ENCODE assay signal across 20 cellular contexts in the genomic region with DNA sequence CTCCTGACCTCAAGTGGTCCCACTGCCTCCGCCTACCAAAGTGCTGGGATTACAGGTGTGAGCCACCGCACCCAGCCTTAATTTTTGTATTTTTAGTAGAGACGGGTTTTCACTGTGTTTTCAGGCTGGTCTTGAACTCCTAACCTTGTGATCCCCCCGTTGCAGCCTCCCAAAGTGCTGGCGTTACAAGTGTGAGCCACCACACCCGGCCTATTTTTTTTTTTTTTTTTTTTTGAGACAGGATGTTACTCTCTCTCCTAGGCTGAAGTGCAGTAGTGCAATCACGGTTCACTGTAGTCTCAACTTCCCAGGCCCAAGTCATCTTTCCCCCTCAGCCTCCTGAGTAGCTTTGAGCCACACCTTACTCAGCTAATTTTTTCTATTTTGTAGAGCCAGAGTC. TPM values are rescaled to one million over a fixed set of nuclear protein-coding genes. Genes with fewer than 3 reads are reported as not detected.
A peak's percentile ranks its signal among the peaks of the same experiment; 100 is the strongest.
DNase-seq lines count a peak whose midpoint lies in the region; ATAC-seq, FAIRE-seq and TF ChIP-seq lines count a peak whose summit lies in the region.
"Had no signal": no experiment of that assay in that cellular context is flagged by ENCODE, and none has a peak within 500 bp of the region (broad histone marks: within the 10 kb centered on the region; RNA-seq: fewer than 3 reads in every experiment).

No MANE protein-coding gene starts in this region.

- H3K79me2 ChIP-seq in K562 (ENCODE audit: control insufficient read depth, insufficient read depth, low read length), result peaks cover 30% of the 10 kb centered on the region
- peaks cover 35% of the 10 kb centered on the region for H3K79me2 ChIP-seq in osteoblast (ENCODE audit: insufficient read depth, low read length)

- H3K36me3 ChIP-seq in CD4-positive, CD25-positive, alpha-beta regulatory T cell (ENCODE audit: control insufficient read depth, insufficient read depth, low read length), result no peaks in the 10 kb centered on the region
- no peaks in the 10 kb centered on the region for H3K36me3 ChIP-seq in K562 (ENCODE audit: control insufficient read depth, insufficient read depth, low read length)
- H3K36me3 ChIP-seq in osteoblast (ENCODE audit: insufficient read depth, low read length), result no peaks in the 10 kb centered on the region
- H3K36me3 ChIP-seq: Peyer's patch had no signal

- H3K4me3 Mint-ChIP-seq in activated CD8-positive, alpha-beta T cell treated with anti-CD3 and anti-CD28 coated beads, Interleukin-2, amount 10 ng/mL, durations not matched to agents 7 days and 5 days, result peak overlapping the region; percentile 0
- no peak overlapping the region for H3K4me3 Mint-ChIP-seq in activated CD8-positive, alpha-beta T cell treated with anti-CD3 and anti-CD28 coated beads for 36 hours
- peak overlapping the region in 3 of 4 donors; percentile 36 to 84 (median 53) for H3K4me3 Mint-ChIP-seq in CD4-positive, CD25-positive, alpha-beta regulatory T cell
- H3K4me3 Mint-ChIP-seq in natural killer cell treated with Interleukin-12 subunit alpha and Interleukin-12 subunit beta and Interleukin-15 and Interleukin-18, amount 100 ng/mL, for 72 hours, result peak overlapping the region; percentile 56

- TF ChIP-seq CTCF in activated CD8-positive, alpha-beta T cell treated with anti-CD3 and anti-CD28 coated beads for 36 hours (IDR thresholded peaks at IDR 0.05), result no peak
- TF ChIP-seq CTCF in K562 (IDR thresholded peaks at IDR 0.05 in 2 of 3, conservative IDR thresholded peaks at IDR 0.05 in 1 of 3; ENCODE audit: insufficient read depth in 2 of 3, low read depth in 1 of 3, low read length in 3 of 3), result no peak
- no peak for TF ChIP-seq CTCF in osteoblast (IDR thresholded peaks at IDR 0.05; ENCODE audit: extremely low read depth, low read depth, low read length)

- FAIRE-seq in K562 (lab: Jason Lieb, UNC), result no peak
- FAIRE-seq: A549, GM12892, H1 had no signal

- no TSS peak for BruUV-seq in K562 (replicated peaks; lab: Mats Ljungman, UMichigan)

- in situ Hi-C loops in K562 (cut with MboI), result no loop called here

- H3K9me1 ChIP-seq in K562 (ENCODE audit: control insufficient read depth, insufficient read depth, low read length), result no peaks in the 10 kb centered on the region

- H2AFZ ChIP-seq in K562 (ENCODE audit: low read depth, low read length) (no peak overlapping the region), osteoblast (ENCODE audit: low read length) (no peak overlapping the region)

- TF ChIP-seq EP300 in K562 (IDR thresholded peaks at IDR 0.05; ENCODE audit: low read length), result no peak

- H3K36me3 Mint-ChIP-seq in activated CD8-positive, alpha-beta T cell treated with anti-CD3 and anti-CD28 coated beads, Interleukin-2, amount 10 ng/mL, durations not matched to agents 7 days and 5 days (ENCODE audit: low read depth), result peaks cover 16% of the 10 kb centered on the region
- peaks cover 7% of the 10 kb centered on the region for H3K36me3 Mint-ChIP-seq in activated CD8-positive, alpha-beta T cell treated with anti-CD3 and anti-CD28 coated beads for 36 hours (ENCODE audit: low read depth)
- no peaks in the 10 kb centered on the region for H3K36me3 Mint-ChIP-seq in CD4-positive, CD25-positive, alpha-beta regulatory T cell
- H3K36me3 Mint-ChIP-seq in natural killer cell treated with Interleukin-12 subunit alpha and Interleukin-12 subunit beta and Interleukin-15 and Interleukin-18, amount 100 ng/mL, for 72 hours, result peaks cover 11% of the 10 kb centered on the region

- H3K4me2 ChIP-seq in K562 (ENCODE audit: insufficient read depth, low read length), result no peak overlapping the region
- no peak overlapping the region for H3K4me2 ChIP-seq in osteoblast (ENCODE audit: insufficient read depth, low read length)
- H3K4me2 ChIP-seq: A549 had no signal

- H3K9me3 ChIP-seq in CD4-positive, CD25-positive, alpha-beta regulatory T cell (ENCODE audit: control insufficient read depth in 2 of 2, low read length in 2 of 2), result no peaks in the 10 kb centered on the region
- H3K9me3 ChIP-seq in K562 (replicated peaks; ENCODE audit: control insufficient read depth, insufficient read depth, low read depth, low read length) (0 out of 2 replicates have a peak, but pooled peaks cover 3% of the 10 kb centered on the region), osteoblast (ENCODE audit: low read depth, low read length) (no peaks in the 10 kb centered on the region)
- H3K9me3 ChIP-seq: A549, Caco-2, Peyer's patch had no signal

- CTCF ChIA-PET in activated CD8-positive, alpha-beta T cell treated with anti-CD3 and anti-CD28 coated beads, Interleukin-2, amount 10 ng/mL, durations not matched to agents 7 days and 5 days (lab: Charles Lee), result interaction anchor here (0.8 to 1.1 kb wide), 2 partner anchors 9 to 24 kb away, joined by 3 to 4 read pairs; no protein-coding TSS in a partner anchor
- CTCF ChIA-PET in activated CD8-positive, alpha-beta T cell treated with anti-CD3 and anti-CD28 coated beads for 36 hours (lab: Charles Lee), result interaction anchor here (1.0 to 2.2 kb wide), 2 partner anchors 25 to 79 kb away, joined by 3 to 6 read pairs; no protein-coding TSS in a partner anchor
- CTCF ChIA-PET in K562 (lab: Yijun Ruan, JAX; ENCODE audit: low intra/inter-chr PET ratio), result interaction anchor here (0.6 kb wide), 1 partner anchor 262 kb away, joined by 4 read pairs; no protein-coding TSS in a partner anchor

- ATAC-seq in activated CD8-positive, alpha-beta T cell treated with anti-CD3 and anti-CD28 coated beads, Interleukin-2, amount 10 ng/mL, durations not matched to agents 7 days and 5 days, result no peak
- no peak for ATAC-seq in activated CD8-positive, alpha-beta T cell treated with anti-CD3 and anti-CD28 coated beads for 36 hours
- ATAC-seq in CD4-positive, CD25-positive, alpha-beta regulatory T cell (ENCODE audit: low read depth in 2 of 2), result no peak
- ATAC-seq in K562 (no peak), HG02840 (IDR thresholded peaks at IDR 0.05; ENCODE audit: low FRiP score, unreplicated experiment) (no peak), GM18502 (IDR thresholded peaks at IDR 0.05; ENCODE audit: poor library complexity, unreplicated experiment) (no peak)
- no peak for ATAC-seq in natural killer cell treated with Interleukin-12 subunit alpha and Interleukin-12 subunit beta and Interleukin-15 and Interleukin-18, amount 100 ng/mL, for 72 hours
- ATAC-seq: A549, Right ventricle myocardium inferior had no signal

- DNase-seq in activated CD8-positive, alpha-beta T cell treated with anti-CD3 and anti-CD28 coated beads, Interleukin-2, amount 10 ng/mL, durations not matched to agents 7 days and 5 days, result no peak
- no peak for DNase-seq in activated CD8-positive, alpha-beta T cell treated with anti-CD3 and anti-CD28 coated beads for 36 hours
- DNase-seq in CD4-positive, CD25-positive, alpha-beta regulatory T cell, result peak in 1 of 3 donors; percentile 52
- DNase-seq in K562 (ENCODE audit: extremely low read depth in 1 of 4, low spot score in 3 of 4) (no peak), osteoblast (ENCODE audit: insufficient read length, low spot score, missing footprints) (no peak)
- no peak for DNase-seq in natural killer cell treated with Interleukin-12 subunit alpha and Interleukin-12 subunit beta and Interleukin-15 and Interleukin-18, amount 100 ng/mL, for 72 hours (ENCODE audit: low spot score)
- DNase-seq: Caco-2, DMS153, NCI-H1048, NCI-H1436 treated with DMSO at 0.1 percent for 48 hours, NCI-H2081, NCI-H524, Peyer's patch had no signal

- peak overlapping the region; percentile 19 for H3K27ac Mint-ChIP-seq in activated CD8-positive, alpha-beta T cell treated with anti-CD3 and anti-CD28 coated beads, Interleukin-2, amount 10 ng/mL, durations not matched to agents 7 days and 5 days
- H3K27ac Mint-ChIP-seq in activated CD8-positive, alpha-beta T cell treated with anti-CD3 and anti-CD28 coated beads for 36 hours, result no peak overlapping the region
- no peak overlapping the region for H3K27ac Mint-ChIP-seq in CD4-positive, CD25-positive, alpha-beta regulatory T cell
- peak overlapping the region; percentile 45 to 83 for H3K27ac Mint-ChIP-seq in natural killer cell treated with Interleukin-12 subunit alpha and Interleukin-12 subunit beta and Interleukin-15 and Interleukin-18, amount 100 ng/mL, for 72 hours

- H3K4me3 ChIP-seq in CD4-positive, CD25-positive, alpha-beta regulatory T cell (ENCODE audit: low read depth, low read length), result no peak overlapping the region
- H3K4me3 ChIP-seq in K562, result no peak overlapping the region
- no peak overlapping the region for H3K4me3 ChIP-seq in osteoblast (ENCODE audit: insufficient read depth, low read length)
- H3K4me3 ChIP-seq: A549, Peyer's patch had no signal

- intact Hi-C loops in activated CD8-positive, alpha-beta T cell treated with anti-CD3 and anti-CD28 coated beads for 36 hours (cut with micrococcal nuclease), result no loop called here
- intact Hi-C loops in K562 (cut with micrococcal nuclease), result no loop called here

- H3K4me1 ChIP-seq in CD4-positive, CD25-positive, alpha-beta regulatory T cell (ENCODE audit: control insufficient read depth, insufficient read depth, low read length, poor library complexity, severe bottlenecking), result peaks cover 31% of the 10 kb centered on the region
- H3K4me1 ChIP-seq in K562 (replicated peaks in 1 of 2; ENCODE audit: control insufficient read depth in 2 of 2, insufficient read depth in 2 of 2, low read length in 2 of 2), result peaks cover 3 to 35% of the 10 kb centered on the region in 2 experiments; a peak in 3 of 5 replicates
- H3K4me1 ChIP-seq in osteoblast (ENCODE audit: insufficient read depth, low read length), result peaks cover 18% of the 10 kb centered on the region

- H3K27me3 Mint-ChIP-seq in activated CD8-positive, alpha-beta T cell treated with anti-CD3 and anti-CD28 coated beads, Interleukin-2, amount 10 ng/mL, durations not matched to agents 7 days and 5 days (ENCODE audit: low read depth), result no peaks in the 10 kb centered on the region
- H3K27me3 Mint-ChIP-seq in activated CD8-positive, alpha-beta T cell treated with anti-CD3 and anti-CD28 coated beads for 36 hours, result no peaks in the 10 kb centered on the region
- H3K27me3 Mint-ChIP-seq in CD4-positive, CD25-positive, alpha-beta regulatory T cell, result peaks cover 12% of the 10 kb centered on the region
- no peaks in the 10 kb centered on the region for H3K27me3 Mint-ChIP-seq in natural killer cell treated with Interleukin-12 subunit alpha and Interleukin-12 subunit beta and Interleukin-15 and Interleukin-18, amount 100 ng/mL, for 72 hours

- H3K27ac ChIP-seq in CD4-positive, CD25-positive, alpha-beta regulatory T cell (ENCODE audit: insufficient read depth, low read length, poor library complexity, severe bottlenecking), result no peak overlapping the region
- H3K27ac ChIP-seq in K562 (ENCODE audit: extremely low read depth, low read depth, low read length), result no peak overlapping the region
- no peak overlapping the region for H3K27ac ChIP-seq in osteoblast (ENCODE audit: low read depth, low read length)
- H3K27ac ChIP-seq: A549, C4-2B, Peyer's patch had no signal

- no peak overlapping the region for H3K9ac ChIP-seq in K562 (ENCODE audit: insufficient read depth in 1 of 2, low read depth in 2 of 2, low read length in 2 of 2)

- no peaks in the 10 kb centered on the region for H4K20me1 ChIP-seq in K562 (replicated peaks; ENCODE audit: control insufficient read depth, insufficient read depth, low read length)
- no peaks in the 10 kb centered on the region for H4K20me1 ChIP-seq in osteoblast (ENCODE audit: insufficient read depth, low read length)

- TF ChIP-seq POLR2A in K562 (conservative IDR thresholded peaks at IDR 0.05), result no peak

- TF ChIP-seq RAD21 in K562 (CRISPR knock-in tag; conservative IDR thresholded peaks at IDR 0.05 in 1 of 2, IDR thresholded peaks at IDR 0.05 in 1 of 2), result no peak

- POLR2A ChIA-PET in activated CD8-positive, alpha-beta T cell treated with anti-CD3 and anti-CD28 coated beads, Interleukin-2, amount 10 ng/mL, durations not matched to agents 7 days and 5 days (lab: Charles Lee), result no interaction called here
- POLR2A ChIA-PET in activated CD8-positive, alpha-beta T cell treated with anti-CD3 and anti-CD28 coated beads for 36 hours (lab: Charles Lee), result no interaction called here
- POLR2A ChIA-PET in K562 (lab: Yijun Ruan, JAX), result no interaction called here

- H3K9me3 Mint-ChIP-seq in activated CD8-positive, alpha-beta T cell treated with anti-CD3 and anti-CD28 coated beads, Interleukin-2, amount 10 ng/mL, durations not matched to agents 7 days and 5 days (ENCODE audit: insufficient read depth), result peaks cover 13% of the 10 kb centered on the region
- H3K9me3 Mint-ChIP-seq in activated CD8-positive, alpha-beta T cell treated with anti-CD3 and anti-CD28 coated beads for 36 hours, result peaks cover 6% of the 10 kb centered on the region
- H3K9me3 Mint-ChIP-seq in CD4-positive, CD25-positive, alpha-beta regulatory T cell, result no peaks in the 10 kb centered on the region
- H3K9me3 Mint-ChIP-seq in natural killer cell treated with Interleukin-12 subunit alpha and Interleukin-12 subunit beta and Interleukin-15 and Interleukin-18, amount 100 ng/mL, for 72 hours, result no peaks in the 10 kb centered on the region

- WGBS in K562 (ENCODE audit: insufficient coverage, low coverage, missing lambda C conversion rate), result 73% methylated on average over 5 of the region's 7 CpGs

- H3K27me3 ChIP-seq in CD4-positive, CD25-positive, alpha-beta regulatory T cell (ENCODE audit: control insufficient read depth, insufficient read depth, low read length), result no peaks in the 10 kb centered on the region
- no peaks in the 10 kb centered on the region for H3K27me3 ChIP-seq in K562 (ENCODE audit: control insufficient read depth in 2 of 2, insufficient read depth in 2 of 2, low read length in 2 of 2)
- H3K27me3 ChIP-seq in osteoblast (ENCODE audit: insufficient read depth, low read length), result no peaks in the 10 kb centered on the region
- H3K27me3 ChIP-seq: Peyer's patch had no signal

- H3K4me1 Mint-ChIP-seq in activated CD8-positive, alpha-beta T cell treated with anti-CD3 and anti-CD28 coated beads, Interleukin-2, amount 10 ng/mL, durations not matched to agents 7 days and 5 days (ENCODE audit: low read depth), result peaks cover 62% of the 10 kb centered on the region
- peaks cover 42% of the 10 kb centered on the region for H3K4me1 Mint-ChIP-seq in activated CD8-positive, alpha-beta T cell treated with anti-CD3 and anti-CD28 coated beads for 36 hours (ENCODE audit: low read depth)
- peaks cover 16 to 64% (median 35%) of the 10 kb centered on the region in 4 donors for H3K4me1 Mint-ChIP-seq in CD4-positive, CD25-positive, alpha-beta regulatory T cell
- peaks cover 53 to 67% of the 10 kb centered on the region in 2 donors for H3K4me1 Mint-ChIP-seq in natural killer cell treated with Interleukin-12 subunit alpha and Interleukin-12 subunit beta and Interleukin-15 and Interleukin-18, amount 100 ng/mL, for 72 hours (ENCODE audit: low read depth in 2 of 2)

RNA-seq across cellular contexts. Expression of a gene that starts 3.1 kb away (rescaled TPM):
- total RNA-seq in activated CD8-positive, alpha-beta T cell treated with anti-CD3 and anti-CD28 coated beads, Interleukin-2, amount 10 ng/mL, durations not matched to agents 7 days and 5 days, result 10 to 100 TPM; 33.3 to 34.2 TPM
- total RNA-seq in activated CD8-positive, alpha-beta T cell treated with anti-CD3 and anti-CD28 coated beads for 36 hours, result 10 to 100 TPM; 27.2 to 29.5 TPM
- total RNA-seq in CD4-positive, CD25-positive, alpha-beta regulatory T cell, result 15.8 TPM
- 10 to 100 TPM; 15.1 to 22.8 (median 21.7) TPM for polyA plus RNA-seq in CD4-positive, CD25-positive, alpha-beta regulatory T cell
- 48.4 and 61.2 TPM in 2 replicates for total RNA-seq in K562 (2011; cell fraction: chromatin; rRNA removed; ENCODE audit: low replicate concordance)
- 27.6 and 39.2 TPM in 2 replicates for total RNA-seq in K562 (2011; cell fraction: nucleolus; rRNA removed)
- total RNA-seq in K562 (2011; cell fraction: nucleoplasm; rRNA removed), result 37.8 and 55.3 TPM in 2 replicates
- total RNA-seq in K562 (2014; rRNA removed), result 13.1 and 15.8 TPM in 2 replicates
- total RNA-seq in K562 (2014; rRNA removed; fragmentation: Illumina TruSeq; extraction: Trizol), result 16.6 and 16.8 TPM in 2 replicates
- 12.3 and 12.4 TPM in 2 replicates for total RNA-seq in K562 (2015; rRNA removed; fragmentation: Illumina TruSeq; extraction: Trizol)
- total RNA-seq in K562 (2021), result 18.0 and 18.4 TPM in 2 replicates
- polyA plus RNA-seq in K562 (2011; rRNA removed), result 22.1 and 23.3 TPM in 2 replicates
- polyA plus RNA-seq in K562 (2011; cell fraction: cytosol; rRNA removed), result 16.6 and 20.8 TPM in 2 replicates
- 24.5 and 25.0 TPM in 2 replicates for polyA plus RNA-seq in K562 (2011; cell fraction: nucleus; rRNA removed)
- polyA plus RNA-seq in K562 (2012), result 15.0 and 16.6 TPM in 2 replicates
- 14.9 and 16.5 TPM in 2 replicates for polyA plus RNA-seq in K562 (2014; fragmentation: Illumina TruSeq; extraction: Trizol)
- 10 to 100 TPM; 20.8 to 24.0 TPM for polyA plus RNA-seq in K562 (2014; fragmentation: Nextera tagmentation; extraction: Ambion mirVana)
- polyA plus RNA-seq in K562 (2014; rRNA removed), result 15.4 and 19.2 TPM in 2 replicates
- polyA minus RNA-seq in K562 (2011; rRNA and poly(A)+ RNA removed), result 16.3 and 19.5 TPM in 2 replicates
- 8.2 and 9.5 TPM in 2 replicates for polyA minus RNA-seq in K562 (2011; cell fraction: cytosol; rRNA and poly(A)+ RNA removed)
- 6.7 and 8.6 TPM in 2 replicates for polyA minus RNA-seq in K562 (2011; cell fraction: nucleus; rRNA and poly(A)+ RNA removed)
- total RNA-seq in natural killer cell treated with Interleukin-12 subunit alpha and Interleukin-12 subunit beta and Interleukin-15 and Interleukin-18, amount 100 ng/mL, for 72 hours, result 100 to 1,000 TPM in 1 of 2 donors, 10 to 100 TPM in 1; 82.2 to 164 TPM
- total RNA-seq in osteoblast, result 13.6 and 20.6 TPM in 2 replicates

RNA-seq across cellular contexts. Expression of a gene that starts 3.2 kb away (rescaled TPM):
- 10 to 100 TPM; 68.2 to 70.3 TPM for total RNA-seq in activated CD8-positive, alpha-beta T cell treated with anti-CD3 and anti-CD28 coated beads, Interleukin-2, amount 10 ng/mL, durations not matched to agents 7 days and 5 days
- total RNA-seq in activated CD8-positive, alpha-beta T cell treated with anti-CD3 and anti-CD28 coated beads for 36 hours, result 10 to 100 TPM; 52.3 to 53.0 TPM
- total RNA-seq in CD4-positive, CD25-positive, alpha-beta regulatory T cell, result 19.0 TPM
- 10 to 100 TPM; 13.9 to 22.7 (median 15.5) TPM for polyA plus RNA-seq in CD4-positive, CD25-positive, alpha-beta regulatory T cell
- 5.2 and 13.9 TPM in 2 replicates for total RNA-seq in K562 (2011; cell fraction: chromatin; rRNA removed; ENCODE audit: low replicate concordance)
- 3.7 and 5.7 TPM in 2 replicates for total RNA-seq in K562 (2011; cell fraction: nucleolus; rRNA removed)
- 11.4 and 14.1 TPM in 2 replicates for total RNA-seq in K562 (2011; cell fraction: nucleoplasm; rRNA removed)
- total RNA-seq in K562 (2014; rRNA removed) (44.0 and 48.2 TPM in 2 replicates), K562 (2014; rRNA removed; fragmentation: Illumina TruSeq; extraction: Trizol) (64.4 and 75.3 TPM in 2 replicates), K562 (2015; rRNA removed; fragmentation: Illumina TruSeq; extraction: Trizol) (70.4 and 76.2 TPM in 2 replicates), K562 (2021) (44.6 and 52.7 TPM in 2 replicates), osteoblast (29.5 and 30.0 TPM in 2 replicates)
- polyA plus RNA-seq in K562 (2011; rRNA removed) (31.9 and 45.0 TPM in 2 replicates), K562 (2014; fragmentation: Illumina TruSeq; extraction: Trizol) (73.0 and 95.7 TPM in 2 replicates), K562 (2014; fragmentation: Nextera tagmentation; extraction: Ambion mirVana) (10 to 100 TPM; 10.6 to 13.5 TPM), K562 (2014; rRNA removed) (48.7 and 53.3 TPM in 2 replicates)
- polyA plus RNA-seq in K562 (2011; cell fraction: cytosol; rRNA removed), result 10.1 and 18.3 TPM in 2 replicates
- polyA plus RNA-seq in K562 (2011; cell fraction: nucleus; rRNA removed), result 7.4 and 12.0 TPM in 2 replicates
- 50.1 and 87.7 TPM in 2 replicates for polyA plus RNA-seq in K562 (2012)
- 27.9 and 31.5 TPM in 2 replicates for polyA minus RNA-seq in K562 (2011; rRNA and poly(A)+ RNA removed)
- 15.0 and 16.3 TPM in 2 replicates for polyA minus RNA-seq in K562 (2011; cell fraction: cytosol; rRNA and poly(A)+ RNA removed)
- polyA minus RNA-seq in K562 (2011; cell fraction: nucleus; rRNA and poly(A)+ RNA removed), result 2.3 and 7.2 TPM in 2 replicates
- 10 to 100 TPM; 51.8 to 58.5 TPM for total RNA-seq in natural killer cell treated with Interleukin-12 subunit alpha and Interleukin-12 subunit beta and Interleukin-15 and Interleukin-18, amount 100 ng/mL, for 72 hours

RNA-seq across cellular contexts. Expression of a gene that starts 56.3 kb away (rescaled TPM):
- 10 to 100 TPM; 44.1 to 50.7 TPM for total RNA-seq in activated CD8-positive, alpha-beta T cell treated with anti-CD3 and anti-CD28 coated beads, Interleukin-2, amount 10 ng/mL, durations not matched to agents 7 days and 5 days
- total RNA-seq in activated CD8-positive, alpha-beta T cell treated with anti-CD3 and anti-CD28 coated beads for 36 hours, result 10 to 100 TPM; 88.3 to 90.3 TPM
- 41.0 TPM for total RNA-seq in CD4-positive, CD25-positive, alpha-beta regulatory T cell
- 1 to 10 TPM; 6.7 to 9.9 (median 7.3) TPM for polyA plus RNA-seq in CD4-positive, CD25-positive, alpha-beta regulatory T cell
- 97.0 and 141 TPM in 2 replicates for total RNA-seq in K562 (2011; cell fraction: chromatin; rRNA removed; ENCODE audit: low replicate concordance)
- 104 and 118 TPM in 2 replicates for total RNA-seq in K562 (2011; cell fraction: nucleolus; rRNA removed)
- total RNA-seq in K562 (2011; cell fraction: nucleoplasm; rRNA removed), result 88.2 and 97.7 TPM in 2 replicates
- total RNA-seq in K562 (2014; rRNA removed) (18.6 and 22.0 TPM in 2 replicates), K562 (2014; rRNA removed; fragmentation: Illumina TruSeq; extraction: Trizol) (38.7 and 57.0 TPM in 2 replicates), K562 (2015; rRNA removed; fragmentation: Illumina TruSeq; extraction: Trizol) (39.7 and 40.5 TPM in 2 replicates), K562 (2021) (61.4 and 67.7 TPM in 2 replicates), osteoblast (144 and 165 TPM in 2 replicates)
- polyA plus RNA-seq in K562 (2011; rRNA removed) (57.2 and 59.8 TPM in 2 replicates), K562 (2014; fragmentation: Illumina TruSeq; extraction: Trizol) (68.1 and 68.6 TPM in 2 replicates), K562 (2014; fragmentation: Nextera tagmentation; extraction: Ambion mirVana) (1 to 10 TPM; 2.0 to 2.8 TPM), K562 (2014; rRNA removed) (40.7 and 41.4 TPM in 2 replicates)
- 41.0 and 52.4 TPM in 2 replicates for polyA plus RNA-seq in K562 (2011; cell fraction: cytosol; rRNA removed)
- 34.1 and 41.0 TPM in 2 replicates for polyA plus RNA-seq in K562 (2011; cell fraction: nucleus; rRNA removed)
- 109 and 147 TPM in 2 replicates for polyA plus RNA-seq in K562 (2012)
- polyA minus RNA-seq in K562 (2011; rRNA and poly(A)+ RNA removed), result 79.5 and 101 TPM in 2 replicates
- 31.0 and 35.6 TPM in 2 replicates for polyA minus RNA-seq in K562 (2011; cell fraction: cytosol; rRNA and poly(A)+ RNA removed)
- 12.5 and 16.4 TPM in 2 replicates for polyA minus RNA-seq in K562 (2011; cell fraction: nucleus; rRNA and poly(A)+ RNA removed)
- total RNA-seq in natural killer cell treated with Interleukin-12 subunit alpha and Interleukin-12 subunit beta and Interleukin-15 and Interleukin-18, amount 100 ng/mL, for 72 hours, result 100 to 1,000 TPM; 103 to 153 TPM

Comparison
In these comparisons a context has a peak if more than half of its experiments do, and no peak if none do; other contexts are left out.
1. H3K27ac Mint-ChIP-seq: peak in activated CD8-positive, alpha-beta T cell treated with anti-CD3 and anti-CD28 coated beads, Interleukin-2, amount 10 ng/mL, durations not matched to agents 7 days and 5 days (single experiment) and natural killer cell treated with Interleukin-12 subunit alpha and Interleukin-12 subunit beta and Interleukin-15 and Interleukin-18, amount 100 ng/mL, for 72 hours (2 of 2); none in activated CD8-positive, alpha-beta T cell treated with anti-CD3 and anti-CD28 coated beads for 36 hours (single experiment) and CD4-positive, CD25-positive, alpha-beta regulatory T cell (0 of 3).